ENCODE assay signal across 25 cellular contexts in genomic region chr13:25770601-25771000, GRCh38.
DNase-seq lines count a peak whose midpoint lies in the region; ATAC-seq, FAIRE-seq and TF ChIP-seq lines count a peak whose summit lies in the region.
"Had no signal": no experiment of that assay in that cellular context is flagged by ENCODE, and none has a peak within 500 bp of the region (broad histone marks: within the 10 kb centered on the region; RNA-seq: fewer than 3 reads in every experiment).

No MANE protein-coding gene starts in this region.

- DNase-seq in NCI-H226: peak; percentile 20
- DNase-seq in H1 (ENCODE audit: low read depth in 1 of 2, low spot score in 2 of 2): no peak
- no peak for DNase-seq in naive thymus-derived CD4-positive, alpha-beta T cell
- DNase-seq in RCC 7860 (ENCODE audit: low spot score): no peak
- DNase-seq in PC-9: no peak
- no peak for DNase-seq in activated T-cell treated with anti-CD3 and anti-CD28 coated beads for 4 hours
- DNase-seq: C1 segment of cervical spinal cord; CD4-positive, alpha-beta memory T cell; COR-L47; GDM1; GOT3; MV-4-11; NCI-H1105; NCI-H1436 treated with DMSO at 0.1 percent for 48 hours; NCI-H187 treated with DMSO at 0.1 percent for 48 hours; NCI-H446 treated with DMSO at 0.1 percent for 48 hours; NCI-H526 treated with DMSO at 0.1 percent for 48 hours; SIG-M5 had no signal

- no peak overlapping the region for H2BK15ac ChIP-seq in H1 (ENCODE audit: low read length)

- H3K79me2 ChIP-seq in H1 (ENCODE audit: control insufficient read depth in 1 of 2, insufficient read depth in 2 of 2, low read length in 2 of 2): no peaks in the 10 kb centered on the region
- H3K79me2 ChIP-seq in PC-9 (ENCODE audit: low read depth): no peaks in the 10 kb centered on the region

- H3K9me2 ChIP-seq in PC-9 (ENCODE audit: insufficient read depth): no peaks in the 10 kb centered on the region

- H4K5ac ChIP-seq in H1 (ENCODE audit: insufficient read length, low read depth, low read length): no peak overlapping the region

- peak overlapping the region in 5 of 9 donors; percentile 7 to 56 (median 43) for H3K27ac Mint-ChIP-seq in naive thymus-derived CD4-positive, alpha-beta T cell

- 84% methylated on average over 7 of the region's 7 CpGs; no CpG with 5 or more reads in 1 of the 2 experiments for WGBS in H1 (ENCODE audit: extremely low coverage in 1 of 2, insufficient coverage in 1 of 2, insufficient read length in 1 of 2, insufficient replicate concordance in 2 of 2, low coverage in 1 of 2, low lambda C conversion rate in 2 of 2, missing lambda C conversion rate in 1 of 2), 2 experiments

- H3K9ac ChIP-seq in H1 (replicated peaks in 1 of 4; ENCODE audit: extremely low read depth in 1 of 4, low read depth in 3 of 4, low read length in 3 of 4): no peak overlapping the region

- H3K36me3 Mint-ChIP-seq in naive thymus-derived CD4-positive, alpha-beta T cell: peaks cover 0 to 13% (median 0%) of the 10 kb centered on the region in 5 donors
- H3K36me3 Mint-ChIP-seq: CD4-positive, alpha-beta memory T cell had no signal

- no TSS peak for BruUV-seq in PC-9 (replicated peaks; lab: Mats Ljungman, UMichigan)

- H3K27ac ChIP-seq in H1 (ENCODE audit: low read depth, low read length): no peak overlapping the region
- no peak overlapping the region for H3K27ac ChIP-seq in naive thymus-derived CD4-positive, alpha-beta T cell (ENCODE audit: low read depth, low read length)
- no peak overlapping the region for H3K27ac ChIP-seq in PC-9
- H3K27ac ChIP-seq: SK-N-MC had no signal

- no peak overlapping the region for H3K4me3 Mint-ChIP-seq in naive thymus-derived CD4-positive, alpha-beta T cell
- H3K4me3 Mint-ChIP-seq: CD4-positive, alpha-beta memory T cell had no signal

- H3K18ac ChIP-seq in H1 (ENCODE audit: extremely low read depth, low read length): no peak overlapping the region; the same call in 1 of the 2 replicates

- H3K4me3 ChIP-seq in H1 (ENCODE audit: extremely low read depth in 1 of 4, insufficient read depth in 2 of 4, low read depth in 3 of 4, low read length in 4 of 4) (no peak overlapping the region), PC-9 (no peak overlapping the region)
- no peak overlapping the region for H3K4me3 ChIP-seq in naive thymus-derived CD4-positive, alpha-beta T cell (ENCODE audit: low read length)
- H3K4me3 ChIP-seq: GM12878, K562, SK-N-MC had no signal

- H3K4me1 ChIP-seq in H1 (replicated peaks in 1 of 4; ENCODE audit: control insufficient read depth in 3 of 4, insufficient read depth in 4 of 4, low read length in 3 of 4) (peaks cover 4 to 18% (median 8%) of the 10 kb centered on the region in 4 experiments), PC-9 (replicated peaks; ENCODE audit: insufficient read depth) (no peaks in the 10 kb centered on the region)
- H3K4me1 ChIP-seq in naive thymus-derived CD4-positive, alpha-beta T cell (ENCODE audit: control insufficient read depth in 2 of 2, insufficient read depth in 2 of 2, low read length in 2 of 2): no peaks in the 10 kb centered on the region

- no peak for ATAC-seq in naive thymus-derived CD4-positive, alpha-beta T cell
- ATAC-seq in HG02763 (IDR thresholded peaks at IDR 0.05; ENCODE audit: unreplicated experiment): no peak
- ATAC-seq: GM12878, HCT116, HepG2, K562, Panc1 had no signal

- no peak overlapping the region for H2BK12ac ChIP-seq in H1 (ENCODE audit: low read depth, low read length)

- no peak for TF ChIP-seq EP300 in H1 (IDR thresholded peaks at IDR 0.05; ENCODE audit: borderline replicate concordance in 1 of 2, low read depth in 2 of 2, low read length in 2 of 2)

- no peak for TF ChIP-seq CTCF in H1 (IDR thresholded peaks at IDR 0.05; ENCODE audit: control extremely low read depth in 1 of 3, insufficient read depth in 1 of 3, low read depth in 1 of 3, low read length in 3 of 3)
- no peak for TF ChIP-seq CTCF in PC-9 (conservative IDR thresholded peaks at IDR 0.05)

- peaks cover 0 to 17% (median 0%) of the 10 kb centered on the region in 11 donors for H3K9me3 Mint-ChIP-seq in naive thymus-derived CD4-positive, alpha-beta T cell

- H3K79me1 ChIP-seq in H1 (ENCODE audit: low read depth, low read length): no peaks in the 10 kb centered on the region

- no peaks in the 10 kb centered on the region for H3F3A ChIP-seq in PC-9 (ENCODE audit: insufficient read depth, low read depth)

- no peak overlapping the region for H2AFZ ChIP-seq in H1 (ENCODE audit: low read length)
- H2AFZ ChIP-seq in PC-9: no peak overlapping the region

- H3K23ac ChIP-seq in H1 (ENCODE audit: insufficient read length): no peak overlapping the region

- H3K9me3 ChIP-seq in H1 (ENCODE audit: insufficient read depth in 2 of 2, low read depth in 1 of 2, low read length in 1 of 2): peaks cover 0 to 2% of the 10 kb centered on the region in 2 experiments; a peak in 1 of 4 replicates
- no peaks in the 10 kb centered on the region for H3K9me3 ChIP-seq in naive thymus-derived CD4-positive, alpha-beta T cell (ENCODE audit: control insufficient read depth in 2 of 3, low read length in 3 of 3)
- H3K9me3 ChIP-seq in PC-9 (ENCODE audit: insufficient read depth, low read depth): no peaks in the 10 kb centered on the region

- no peak overlapping the region for H3K4ac ChIP-seq in H1 (replicated peaks; ENCODE audit: insufficient read length, low read depth, low read length)

- no peak overlapping the region for H3K56ac ChIP-seq in H1 (replicated peaks; ENCODE audit: insufficient read length, low read depth, low read length)

- H2BK20ac ChIP-seq in H1 (ENCODE audit: low read length): no peak overlapping the region

- peaks cover 2 to 19% (median 15%) of the 10 kb centered on the region in 7 donors for H3K4me1 Mint-ChIP-seq in naive thymus-derived CD4-positive, alpha-beta T cell

- no peak overlapping the region for H2BK5ac ChIP-seq in H1 (ENCODE audit: low read depth, low read length)

- peak overlapping the region; percentile 14 to 23; a peak in 1 of 4 replicates for H3K4me2 ChIP-seq in H1 (ENCODE audit: insufficient read depth in 1 of 2, low read depth in 2 of 2, low read length in 2 of 2)
- no peak overlapping the region for H3K4me2 ChIP-seq in PC-9

- H3K36me3 ChIP-seq in H1 (ENCODE audit: control insufficient read depth in 2 of 4, insufficient read depth in 4 of 4, low read length in 3 of 4): no peaks in the 10 kb centered on the region; a peak in 1 of 8 replicates
- H3K36me3 ChIP-seq in naive thymus-derived CD4-positive, alpha-beta T cell (ENCODE audit: control insufficient read depth in 2 of 3, insufficient read depth in 3 of 3, low read length in 3 of 3): no peaks in the 10 kb centered on the region
- no peaks in the 10 kb centered on the region for H3K36me3 ChIP-seq in PC-9 (ENCODE audit: low read depth)

- H3K14ac ChIP-seq in H1 (ENCODE audit: insufficient read length): no peak overlapping the region

- CTCF ChIA-PET in H1 (lab: Charles Lee; ENCODE audit: partially characterized antibody): interaction anchor here (1.1 kb wide), 1 partner anchor 291 kb away, joined by 4 read pairs; no protein-coding TSS in a partner anchor
- CTCF ChIA-PET in naive thymus-derived CD4-positive, alpha-beta T cell (lab: Charles Lee): interaction anchor here (0.7 kb wide), 1 partner anchor 16 kb away, joined by 3 read pairs; no protein-coding TSS in a partner anchor
- CTCF ChIA-PET in PC-9 (lab: Charles Lee): no interaction called here

- FAIRE-seq in H1 (lab: Jason Lieb, UNC) (no peak), RCC 7860 (lab: Jason Lieb, UNC) (no peak)
- FAIRE-seq: GM12878, HepG2, K562 had no signal

- TF ChIP-seq POLR2A in H1 (IDR thresholded peaks at IDR 0.05; ENCODE audit: control extremely low read depth in 1 of 2, low read depth in 2 of 2, low read length in 2 of 2): no peak

- no peak for TF ChIP-seq RAD21 in H1 (IDR thresholded peaks at IDR 0.05 in 1 of 2, conservative IDR thresholded peaks at IDR 0.05 in 1 of 2; ENCODE audit: low read depth in 2 of 2, low read length in 2 of 2)

- no peaks in the 10 kb centered on the region for H3K27me3 ChIP-seq in H1 (replicated peaks in 1 of 4; ENCODE audit: control insufficient read depth in 3 of 4, extremely low read depth in 1 of 4, insufficient read depth in 3 of 4, low read length in 3 of 4)
- H3K27me3 ChIP-seq in naive thymus-derived CD4-positive, alpha-beta T cell (ENCODE audit: control insufficient read depth in 2 of 2, insufficient read depth in 2 of 2, low read length in 2 of 2): no peaks in the 10 kb centered on the region
- peaks cover 46% of the 10 kb centered on the region for H3K27me3 ChIP-seq in PC-9 (ENCODE audit: insufficient read depth, low read depth)

- intact Hi-C loops in naive thymus-derived CD4-positive, alpha-beta T cell (cut with micrococcal nuclease): no loop called here
- intact Hi-C loops in PC-9 (cut with micrococcal nuclease; ENCODE audit: unreplicated experiment): no loop called here

- H3K27me3 Mint-ChIP-seq in naive thymus-derived CD4-positive, alpha-beta T cell: peaks cover 0 to 3% (median 0%) of the 10 kb centered on the region in 5 donors

- no peak overlapping the region; the same call in 1 of the 2 replicates for H2AK5ac ChIP-seq in H1 (ENCODE audit: low read depth, low read length)

- peak overlapping the region; percentile 15 for H2BK120ac ChIP-seq in H1 (replicated peaks; ENCODE audit: low read depth, low read length)

- POLR2A ChIA-PET in H1 (lab: Charles Lee; ENCODE audit: partially characterized antibody): no interaction called here
- POLR2A ChIA-PET in naive thymus-derived CD4-positive, alpha-beta T cell (lab: Charles Lee): interaction anchor here (0.6 kb wide), 1 partner anchor 206 kb away, joined by 3 read pairs; no protein-coding TSS in a partner anchor
- POLR2A ChIA-PET in PC-9 (lab: Charles Lee; ENCODE audit: unreplicated experiment): no interaction called here

- no peak overlapping the region for H4K8ac ChIP-seq in H1 (ENCODE audit: extremely low read depth, insufficient read depth, low read length)

- H3K23me2 ChIP-seq in H1 (ENCODE audit: low read depth, low read length): no peaks in the 10 kb centered on the region

- no peaks in the 10 kb centered on the region for H4K20me1 ChIP-seq in H1 (replicated peaks in 1 of 2; ENCODE audit: control insufficient read depth in 1 of 2, insufficient read depth in 2 of 2, low read length in 2 of 2)
- no peaks in the 10 kb centered on the region for H4K20me1 ChIP-seq in PC-9 (ENCODE audit: insufficient read depth)

- peak overlapping the region; percentile 44 for H4K91ac ChIP-seq in H1 (replicated peaks; ENCODE audit: insufficient read length, low read length)

TF ChIP-seq in H1, 55 proteins besides CTCF, POLR2A, EP300 and RAD21:
- no peak for TF ChIP-seq JUN (IDR thresholded peaks at IDR 0.05; ENCODE audit: low read depth, low read length)
- no peak for TF ChIP-seq NANOG (IDR thresholded peaks at IDR 0.05; ENCODE audit: insufficient read depth, low read depth, low read length, poor library complexity, severe bottlenecking)
- TF ChIP-seq SUZ12 (IDR thresholded peaks at IDR 0.05; ENCODE audit: low read length): no peak
- TF ChIP-seq BCL11A (IDR thresholded peaks at IDR 0.05; ENCODE audit: low read depth in 2 of 2, low read length in 2 of 2): no peak
- no peak for TF ChIP-seq CBX5 (IDR thresholded peaks at IDR 0.05; ENCODE audit: low read depth, low read length)
